9 cellular contexts compared by ENCODE assay signal in genomic region chr12:13173012-13173441, GRCh38. TPM values are rescaled to one million over a fixed set of nuclear protein-coding genes. Genes with fewer than 3 reads are reported as not detected.
DNase-seq lines count a peak whose midpoint lies in the region; ATAC-seq and TF ChIP-seq lines count a peak whose summit lies in the region.
"Had no signal": no experiment of that assay in that cellular context is flagged by ENCODE, and none has a peak within 500 bp of the region (broad histone marks: within the 10 kb centered on the region; RNA-seq: fewer than 3 reads in every experiment).

No MANE protein-coding gene starts in this region.

- H3K9ac ChIP-seq in stomach smooth muscle (ENCODE audit: low read length in 2 of 2), result no peak overlapping the region

- H3K4me3 Mint-ChIP-seq in MCF 10A (ENCODE audit: unreplicated experiment), result peak overlapping the region; percentile 53
- H3K4me3 Mint-ChIP-seq: activated naive CD8-positive, alpha-beta T cell treated with anti-CD3 and anti-CD28 coated beads, Interleukin-2, amount 10 ng/mL, durations not matched to agents 7 days and 5 days had no signal

- H3K27ac ChIP-seq in stomach smooth muscle (ENCODE audit: low read length), result peak overlapping the region; percentile 46

- H3K27me3 ChIP-seq in stomach smooth muscle (ENCODE audit: control insufficient read depth in 1 of 2, insufficient read depth in 2 of 2, low read length in 2 of 2), result peaks cover 0 to 3% of the 10 kb centered on the region in 2 donors

- H3K36me3 ChIP-seq in stomach smooth muscle (ENCODE audit: control insufficient read depth in 2 of 2, insufficient read depth in 2 of 2, low read length in 2 of 2), result no peaks in the 10 kb centered on the region

- H3K9me3 ChIP-seq in stomach smooth muscle (ENCODE audit: control insufficient read depth in 2 of 2, low read length in 2 of 2), result no peaks in the 10 kb centered on the region

- H3K27ac Mint-ChIP-seq in MCF 10A (ENCODE audit: low read depth, unreplicated experiment), result peak overlapping the region; percentile 90
- H3K27ac Mint-ChIP-seq: activated naive CD8-positive, alpha-beta T cell treated with anti-CD3 and anti-CD28 coated beads, Interleukin-2, amount 10 ng/mL, durations not matched to agents 7 days and 5 days had no signal

- peak; percentile 80 for DNase-seq in HS-5 (ENCODE audit: low read depth)
- no peak for DNase-seq in MCF 10A (ENCODE audit: unreplicated experiment)
- peak; percentile 42 for DNase-seq in iris pigment epithelial cell (ENCODE audit: low read depth)
- no peak for DNase-seq in GM13977 (ENCODE audit: low spot score)
- DNase-seq in activated CD8-positive, alpha-beta memory T cell treated with anti-CD3 and anti-CD28 coated beads for 24 hours, result no peak
- DNase-seq in NCI-H82 treated with DMSO at 0.1 percent for 48 hours (lab: John Stamatoyannopoulos, UW; ENCODE audit: unreplicated experiment), result no peak
- DNase-seq: activated naive CD8-positive, alpha-beta T cell treated with anti-CD3 and anti-CD28 coated beads, Interleukin-2, amount 10 ng/mL, durations not matched to agents 7 days and 5 days had no signal

- CTCF ChIA-PET in MCF 10A (lab: Yijun Ruan, JAX), result interaction anchor here (0.9 to 1.8 kb wide), 6 partner anchors 10 to 1200 kb away, joined by 3 to 11 read pairs (median 3); no protein-coding TSS in a partner anchor

- intact Hi-C loops in MCF 10A (cut with micrococcal nuclease), result loop anchor here (2.0 to 5.0 kb wide), 2 partner anchors 36 to 74 kb away; no protein-coding TSS in a partner anchor

- peaks cover 52% of the 10 kb centered on the region for H3K4me1 Mint-ChIP-seq in MCF 10A (ENCODE audit: insufficient read depth, unreplicated experiment)

- no peak for ATAC-seq in GM21717 (IDR thresholded peaks at IDR 0.05; ENCODE audit: unreplicated experiment)

- POLR2A ChIA-PET in MCF 10A (lab: Yijun Ruan, JAX), result interaction anchor here (0.9 to 11.1 kb wide), 15 partner anchors 8 to 338 kb away, joined by 3 to 364 read pairs (median 4); partner anchors contain the start of genes EMP1 and GSG1

- no peaks in the 10 kb centered on the region for H3K9me3 Mint-ChIP-seq in MCF 10A (ENCODE audit: unreplicated experiment)

- H3K27me3 Mint-ChIP-seq in MCF 10A (ENCODE audit: insufficient read depth, unreplicated experiment), result no peaks in the 10 kb centered on the region

- no peak overlapping the region for H3K4me3 ChIP-seq in stomach smooth muscle (ENCODE audit: low read length in 2 of 2)

- TF ChIP-seq CTCF in MCF 10A (IDR thresholded peaks at IDR 0.05; ENCODE audit: unreplicated experiment) (no peak), GM13977 (IDR thresholded peaks at IDR 0.05; ENCODE audit: extremely low read depth, insufficient read depth, missing control alignments) (no peak)

- H3K36me3 Mint-ChIP-seq in MCF 10A (ENCODE audit: insufficient read depth, unreplicated experiment), result no peaks in the 10 kb centered on the region

- BruUV-seq in MCF 10A (replicated peaks; lab: Mats Ljungman, UMichigan), result no TSS peak

- in situ Hi-C loops in GM13977 (cut with MboI; ENCODE audit: low pct_unique_long_range_greater_than_20kb, low sequenced_read_pairs, unreplicated experiment), result no loop called here

- H3K4me1 ChIP-seq in stomach smooth muscle (ENCODE audit: control insufficient read depth, insufficient read depth, low read length), result peaks cover 3% of the 10 kb centered on the region

RNA-seq across cellular contexts. Expression of gene EMP1, which starts 23.5 kb away (rescaled TPM):
- total RNA-seq in MCF 10A (2022), result 193 and 230 TPM in 2 replicates

Comparison
In these comparisons a context has a peak if more than half of its experiments do, and no peak if none do; other contexts are left out.
1. DNase-seq: peak in HS-5 (single experiment) and iris pigment epithelial cell (single experiment); none in MCF 10A (single experiment), GM13977 (single experiment), activated CD8-positive, alpha-beta memory T cell treated with anti-CD3 and anti-CD28 coated beads for 24 hours (single experiment) and NCI-H82 treated with DMSO at 0.1 percent for 48 hours (single experiment).